ENCODE assay signal across 8 cellular contexts in the genomic region with DNA sequence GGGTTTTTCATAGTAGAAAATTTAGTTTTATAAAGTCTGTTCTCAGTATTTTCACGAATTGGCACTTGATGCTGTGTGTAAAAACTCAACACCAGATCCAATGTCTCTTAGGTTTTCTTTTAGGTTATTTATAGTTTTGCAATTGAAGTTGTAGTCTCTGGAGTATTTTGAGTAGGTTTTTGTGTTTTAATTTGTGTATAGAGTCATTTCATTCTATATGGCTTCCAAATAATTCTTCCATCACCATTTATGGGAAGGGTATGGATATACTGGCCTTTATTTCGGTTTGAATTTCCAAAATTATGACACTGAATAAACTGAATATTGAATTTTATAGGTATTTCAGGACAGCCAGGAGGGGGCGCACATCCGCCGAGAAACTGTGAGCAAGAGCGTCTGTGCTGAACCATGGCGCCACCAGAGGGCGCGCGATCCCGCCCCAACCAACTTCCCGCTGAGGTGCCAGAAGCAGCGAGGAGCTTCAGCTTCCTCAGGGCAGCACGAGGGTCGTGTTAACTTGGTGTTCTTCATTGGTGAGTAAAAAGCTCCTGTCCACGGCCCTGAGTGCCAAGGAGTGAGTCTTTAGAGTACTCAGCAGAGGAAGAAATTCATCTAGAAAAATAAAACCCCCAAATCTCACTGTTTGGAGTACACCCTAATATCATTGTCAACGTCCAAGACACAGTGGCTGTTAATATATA.
DNase-seq lines count a peak whose midpoint lies in the region; ATAC-seq and TF ChIP-seq lines count a peak whose summit lies in the region.
"Not testable (repeated sequence)": the region's sequence is repeated elsewhere in the genome, so short reads cannot be mapped to it uniquely, and the experiment has no call there.

No MANE protein-coding gene starts in this region.

- not testable (repeated sequence) for H3K4me3 Mint-ChIP-seq in activated CD4-positive, alpha-beta T cell treated with anti-CD3 and anti-CD28 coated beads, Interleukin-2, amount 10 ng/mL, durations not matched to agents 24 days and 14 days; activated naive CD8-positive, alpha-beta T cell treated with anti-CD3 and anti-CD28 coated beads, Interleukin-2, amount 50 U/mL, for 24 hours

- not testable (repeated sequence) for H3K4me1 Mint-ChIP-seq in activated CD4-positive, alpha-beta T cell treated with anti-CD3 and anti-CD28 coated beads, Interleukin-2, amount 10 ng/mL, durations not matched to agents 24 days and 14 days; activated naive CD8-positive, alpha-beta T cell treated with anti-CD3 and anti-CD28 coated beads, Interleukin-2, amount 50 U/mL, for 24 hours

- not testable (repeated sequence) for H3K9me3 ChIP-seq in MG63; smooth muscle cell (replicated peaks; ENCODE audit: low read depth)

- not testable (repeated sequence) for H3K4me3 ChIP-seq in MG63; fibroblast of pulmonary artery (replicated peaks; ENCODE audit: low read depth, low read length); smooth muscle cell

- not testable (repeated sequence) for H3F3A ChIP-seq in smooth muscle cell (ENCODE audit: low read depth)

- H3K9me3 Mint-ChIP-seq in activated CD4-positive, alpha-beta T cell treated with anti-CD3 and anti-CD28 coated beads, Interleukin-2, amount 10 ng/mL, durations not matched to agents 24 days and 14 days; activated naive CD8-positive, alpha-beta T cell treated with anti-CD3 and anti-CD28 coated beads, Interleukin-2, amount 50 U/mL, for 24 hours: not testable (repeated sequence)

- 17% methylated on average over 15 of the region's 17 CpGs for WGBS in smooth muscle cell (ENCODE audit: low lambda C conversion rate)

- peak; percentile 24 for TF ChIP-seq CTCF in fibroblast of pulmonary artery (IDR thresholded peaks at IDR 0.05; ENCODE audit: low read length, missing control alignments)
- peak; percentile 62 for TF ChIP-seq CTCF in smooth muscle cell (IDR thresholded peaks at IDR 0.05; ENCODE audit: borderline replicate concordance, insufficient read depth, poor library complexity, severe bottlenecking)

- H3K27me3 ChIP-seq in MG63; smooth muscle cell (ENCODE audit: low read depth): not testable (repeated sequence)

- not testable (repeated sequence) for H3K36me3 ChIP-seq in MG63; smooth muscle cell (ENCODE audit: low read depth)

- H3K9ac ChIP-seq in smooth muscle cell (ENCODE audit: low read depth), result not testable (repeated sequence)

- H3K27ac Mint-ChIP-seq in activated CD4-positive, alpha-beta T cell treated with anti-CD3 and anti-CD28 coated beads, Interleukin-2, amount 10 ng/mL, durations not matched to agents 24 days and 14 days; activated naive CD8-positive, alpha-beta T cell treated with anti-CD3 and anti-CD28 coated beads, Interleukin-2, amount 50 U/mL, for 24 hours: not testable (repeated sequence)

- H3K27me3 Mint-ChIP-seq in activated CD4-positive, alpha-beta T cell treated with anti-CD3 and anti-CD28 coated beads, Interleukin-2, amount 10 ng/mL, durations not matched to agents 24 days and 14 days; activated naive CD8-positive, alpha-beta T cell treated with anti-CD3 and anti-CD28 coated beads, Interleukin-2, amount 50 U/mL, for 24 hours: not testable (repeated sequence)

- H3K79me2 ChIP-seq in smooth muscle cell (ENCODE audit: low read depth), result not testable (repeated sequence)

- not testable (repeated sequence) for H3K4me2 ChIP-seq in smooth muscle cell

- DNase-seq in EH (ENCODE audit: low read depth) (peak; percentile 25), MG63 (peak; percentile 50), fibroblast of pulmonary artery (ENCODE audit: low read depth) (peak; percentile 39), medulla oblongata (ENCODE audit: extremely low spot score) (peak; percentile 40), stromal cell of bone marrow (ENCODE audit: low read depth) (peak; percentile 12)
- DNase-seq in activated CD4-positive, alpha-beta T cell treated with anti-CD3 and anti-CD28 coated beads, Interleukin-2, amount 10 ng/mL, durations not matched to agents 24 days and 14 days, result peak; percentile 92
- DNase-seq in activated naive CD8-positive, alpha-beta T cell treated with anti-CD3 and anti-CD28 coated beads, Interleukin-2, amount 50 U/mL, for 24 hours, result peak; percentile 67
- not testable (repeated sequence) for DNase-seq in smooth muscle cell (lab: John Stamatoyannopoulos, UW; ENCODE audit: unreplicated experiment)

- not testable (repeated sequence) for H3K27ac ChIP-seq in smooth muscle cell (ENCODE audit: low read depth)

- not testable (repeated sequence) for ATAC-seq in activated naive CD8-positive, alpha-beta T cell treated with anti-CD3 and anti-CD28 coated beads, Interleukin-2, amount 50 U/mL, for 24 hours

- not testable (repeated sequence) for H3K4me1 ChIP-seq in smooth muscle cell (ENCODE audit: low read depth)

- not testable (repeated sequence) for H3K36me3 Mint-ChIP-seq in activated CD4-positive, alpha-beta T cell treated with anti-CD3 and anti-CD28 coated beads, Interleukin-2, amount 10 ng/mL, durations not matched to agents 24 days and 14 days (ENCODE audit: low read depth); activated naive CD8-positive, alpha-beta T cell treated with anti-CD3 and anti-CD28 coated beads, Interleukin-2, amount 50 U/mL, for 24 hours (ENCODE audit: low read depth)

- H2AFZ ChIP-seq in smooth muscle cell (ENCODE audit: low read depth), result not testable (repeated sequence)

- H4K20me1 ChIP-seq in smooth muscle cell (ENCODE audit: low read depth), result not testable (repeated sequence)

- intact Hi-C loops in activated CD4-positive, alpha-beta T cell treated with anti-CD3 and anti-CD28 coated beads, Interleukin-2, amount 10 ng/mL, durations not matched to agents 24 days and 14 days (cut with micrococcal nuclease), result not testable (repeated sequence)
